In the genomic region with DNA sequence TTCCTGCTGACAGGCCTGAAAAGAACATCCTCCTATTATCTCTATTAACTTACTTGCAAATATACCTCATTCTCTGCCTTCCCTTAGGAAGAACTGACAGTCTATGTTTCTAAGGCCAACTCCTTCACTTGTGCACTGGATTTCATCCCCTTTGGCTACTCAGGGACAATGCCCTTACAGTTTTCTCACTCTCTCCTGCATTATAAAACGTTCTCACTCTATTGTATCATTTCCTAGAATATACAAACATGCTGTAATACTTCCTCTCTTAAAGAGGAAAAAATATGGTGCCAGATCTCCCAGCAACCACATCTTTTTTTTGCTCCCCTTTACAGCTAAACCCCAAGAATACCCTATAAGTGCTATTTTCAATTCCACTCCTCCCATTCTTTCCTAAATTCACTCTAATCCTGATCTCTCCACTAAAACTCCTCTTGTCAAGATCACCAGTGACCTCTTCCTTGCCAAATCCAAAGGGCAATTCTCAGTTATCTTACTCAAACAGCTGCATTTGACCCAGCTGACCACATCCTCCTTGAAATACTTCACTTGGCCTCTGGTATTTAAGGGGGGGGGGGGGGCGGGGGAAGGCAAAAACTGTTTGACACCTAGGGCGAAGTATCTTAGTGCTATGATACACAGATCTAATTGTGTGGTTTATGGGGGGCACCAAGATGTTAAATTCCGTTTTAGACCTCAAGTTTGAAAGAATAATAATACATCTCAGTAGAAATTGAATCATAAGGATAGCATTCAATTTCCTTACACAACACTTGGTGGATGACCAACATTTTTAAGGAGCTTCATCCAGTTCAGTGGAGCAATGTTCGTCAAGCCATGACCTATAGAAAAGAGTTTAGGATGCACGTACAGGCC, we compare ENCODE assay signal across 2 cellular contexts.
A peak's percentile ranks its signal among the peaks of the same experiment; 100 is the strongest.
TF ChIP-seq lines count a peak whose summit lies in the region.

No MANE protein-coding gene starts in this region.

TF ChIP-seq in HepG2, 621 proteins besides CTCF, POLR2A, EP300 and RAD21 (continues in another document):
- TF ChIP-seq, protein P1, sequence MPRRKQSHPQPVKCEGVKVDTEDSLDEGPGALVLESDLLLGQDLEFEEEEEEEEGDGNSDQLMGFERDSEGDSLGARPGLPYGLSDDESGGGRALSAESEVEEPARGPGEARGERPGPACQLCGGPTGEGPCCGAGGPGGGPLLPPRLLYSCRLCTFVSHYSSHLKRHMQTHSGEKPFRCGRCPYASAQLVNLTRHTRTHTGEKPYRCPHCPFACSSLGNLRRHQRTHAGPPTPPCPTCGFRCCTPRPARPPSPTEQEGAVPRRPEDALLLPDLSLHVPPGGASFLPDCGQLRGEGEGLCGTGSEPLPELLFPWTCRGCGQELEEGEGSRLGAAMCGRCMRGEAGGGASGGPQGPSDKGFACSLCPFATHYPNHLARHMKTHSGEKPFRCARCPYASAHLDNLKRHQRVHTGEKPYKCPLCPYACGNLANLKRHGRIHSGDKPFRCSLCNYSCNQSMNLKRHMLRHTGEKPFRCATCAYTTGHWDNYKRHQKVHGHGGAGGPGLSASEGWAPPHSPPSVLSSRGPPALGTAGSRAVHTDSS (CRISPR knock-in tag; conservative IDR thresholded peaks at IDR 0.05), result no peak
- TF ChIP-seq ARNT (IDR thresholded peaks at IDR 0.05) (no peak), NR2F2 (IDR thresholded peaks at IDR 0.05; ENCODE audit: borderline replicate concordance, low read depth) (peak; percentile 52; the same call in 1 of the 2 replicates), ZNF816 (CRISPR knock-in tag; IDR thresholded peaks at IDR 0.05; ENCODE audit: borderline replicate concordance) (no peak), RXRB (CRISPR knock-in tag; IDR thresholded peaks at IDR 0.05; ENCODE audit: borderline replicate concordance) (no peak), ZNF598 (CRISPR knock-in tag; IDR thresholded peaks at IDR 0.05; ENCODE audit: borderline replicate concordance) (no peak), RBAK (CRISPR knock-in tag; IDR thresholded peaks at IDR 0.05) (no peak), ZNF205 (CRISPR knock-in tag; IDR thresholded peaks at IDR 0.05) (no peak), BORCS8-MEF2B (CRISPR knock-in tag; IDR thresholded peaks at IDR 0.05) (no peak), PCBP1 (IDR thresholded peaks at IDR 0.05; ENCODE audit: borderline replicate concordance, low read depth, low read length) (no peak), PAX8 (CRISPR knock-in tag; IDR thresholded peaks at IDR 0.05; ENCODE audit: borderline replicate concordance) (no peak), YEATS2 (CRISPR knock-in tag; IDR thresholded peaks at IDR 0.05; ENCODE audit: borderline replicate concordance) (no peak), MTA3 (CRISPR knock-in tag; IDR thresholded peaks at IDR 0.05) (no peak), KAT2B (IDR thresholded peaks at IDR 0.05; ENCODE audit: borderline replicate concordance, low read depth, low read length) (no peak)
- TF ChIP-seq, protein P2, sequence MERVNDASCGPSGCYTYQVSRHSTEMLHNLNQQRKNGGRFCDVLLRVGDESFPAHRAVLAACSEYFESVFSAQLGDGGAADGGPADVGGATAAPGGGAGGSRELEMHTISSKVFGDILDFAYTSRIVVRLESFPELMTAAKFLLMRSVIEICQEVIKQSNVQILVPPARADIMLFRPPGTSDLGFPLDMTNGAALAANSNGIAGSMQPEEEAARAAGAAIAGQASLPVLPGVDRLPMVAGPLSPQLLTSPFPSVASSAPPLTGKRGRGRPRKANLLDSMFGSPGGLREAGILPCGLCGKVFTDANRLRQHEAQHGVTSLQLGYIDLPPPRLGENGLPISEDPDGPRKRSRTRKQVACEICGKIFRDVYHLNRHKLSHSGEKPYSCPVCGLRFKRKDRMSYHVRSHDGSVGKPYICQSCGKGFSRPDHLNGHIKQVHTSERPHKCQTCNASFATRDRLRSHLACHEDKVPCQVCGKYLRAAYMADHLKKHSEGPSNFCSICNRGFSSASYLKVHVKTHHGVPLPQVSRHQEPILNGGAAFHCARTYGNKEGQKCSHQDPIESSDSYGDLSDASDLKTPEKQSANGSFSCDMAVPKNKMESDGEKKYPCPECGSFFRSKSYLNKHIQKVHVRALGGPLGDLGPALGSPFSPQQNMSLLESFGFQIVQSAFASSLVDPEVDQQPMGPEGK (CRISPR knock-in tag; IDR thresholded peaks at IDR 0.05), result peak; percentile 17; the same call in 1 of the 2 replicates
- TF ChIP-seq, protein P3, sequence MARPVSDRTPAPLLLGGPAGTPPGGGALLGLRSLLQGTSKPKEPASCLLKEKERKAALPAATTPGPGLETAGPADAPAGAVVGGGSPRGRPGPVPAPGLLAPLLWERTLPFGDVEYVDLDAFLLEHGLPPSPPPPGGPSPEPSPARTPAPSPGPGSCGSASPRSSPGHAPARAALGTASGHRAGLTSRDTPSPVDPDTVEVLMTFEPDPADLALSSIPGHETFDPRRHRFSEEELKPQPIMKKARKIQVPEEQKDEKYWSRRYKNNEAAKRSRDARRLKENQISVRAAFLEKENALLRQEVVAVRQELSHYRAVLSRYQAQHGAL (CRISPR knock-in tag; IDR thresholded peaks at IDR 0.05; ENCODE audit: not compliant biosample characterization), result no peak
- TF ChIP-seq, protein P4, sequence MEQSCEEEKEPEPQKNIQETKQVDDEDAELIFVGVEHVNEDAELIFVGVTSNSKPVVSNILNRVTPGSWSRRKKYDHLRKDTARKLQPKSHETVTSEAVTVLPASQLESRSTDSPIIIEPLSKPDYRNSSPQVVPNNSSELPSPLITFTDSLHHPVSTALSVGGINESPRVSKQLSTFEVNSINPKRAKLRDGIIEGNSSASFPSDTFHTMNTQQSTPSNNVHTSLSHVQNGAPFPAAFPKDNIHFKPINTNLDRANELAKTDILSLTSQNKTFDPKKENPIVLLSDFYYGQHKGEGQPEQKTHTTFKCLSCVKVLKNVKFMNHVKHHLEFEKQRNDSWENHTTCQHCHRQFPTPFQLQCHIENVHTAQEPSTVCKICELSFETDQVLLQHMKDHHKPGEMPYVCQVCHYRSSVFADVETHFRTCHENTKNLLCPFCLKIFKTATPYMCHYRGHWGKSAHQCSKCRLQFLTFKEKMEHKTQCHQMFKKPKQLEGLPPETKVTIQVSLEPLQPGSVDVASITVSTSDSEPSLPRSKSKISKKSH (CRISPR knock-in tag; IDR thresholded peaks at IDR 0.05; ENCODE audit: borderline replicate concordance), result no peak
- TF ChIP-seq, protein P5, sequence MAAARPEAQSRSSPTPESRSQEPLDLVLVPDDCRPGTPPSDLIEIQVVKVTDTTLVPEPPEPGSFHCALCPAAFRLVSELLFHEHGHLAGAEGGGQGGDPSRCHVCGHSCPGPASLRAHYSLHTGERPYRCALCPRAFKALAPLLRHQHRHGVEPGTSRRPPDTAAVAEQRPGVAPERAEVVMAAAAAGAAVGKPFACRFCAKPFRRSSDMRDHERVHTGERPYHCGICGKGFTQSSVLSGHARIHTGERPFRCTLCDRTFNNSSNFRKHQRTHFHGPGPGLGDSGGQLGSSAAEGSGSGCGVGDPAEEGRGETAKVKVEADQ (CRISPR knock-in tag; IDR thresholded peaks at IDR 0.05; ENCODE audit: borderline replicate concordance), result no peak
- TF ChIP-seq, protein P6, sequence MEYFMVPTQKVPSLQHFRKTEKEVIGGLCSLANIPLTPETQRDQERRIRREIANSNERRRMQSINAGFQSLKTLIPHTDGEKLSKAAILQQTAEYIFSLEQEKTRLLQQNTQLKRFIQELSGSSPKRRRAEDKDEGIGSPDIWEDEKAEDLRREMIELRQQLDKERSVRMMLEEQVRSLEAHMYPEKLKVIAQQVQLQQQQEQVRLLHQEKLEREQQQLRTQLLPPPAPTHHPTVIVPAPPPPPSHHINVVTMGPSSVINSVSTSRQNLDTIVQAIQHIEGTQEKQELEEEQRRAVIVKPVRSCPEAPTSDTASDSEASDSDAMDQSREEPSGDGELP (IDR thresholded peaks at IDR 0.05; ENCODE audit: borderline replicate concordance, low read depth), result peak; percentile 65; the same call in 1 of the 2 replicates

TF ChIP-seq in HEK293T, 16 proteins besides CTCF, POLR2A, EP300 and RAD21:
- TF ChIP-seq NFRKB (IDR thresholded peaks at IDR 0.05) (no peak), BHLHE40 (IDR thresholded peaks at IDR 0.05; ENCODE audit: borderline replicate concordance) (no peak), TARDBP (IDR thresholded peaks at IDR 0.05) (no peak), SUZ12 (IDR thresholded peaks at IDR 0.05) (no peak), CTBP1 (IDR thresholded peaks at IDR 0.05; ENCODE audit: borderline replicate concordance) (no peak), ELF4 (IDR thresholded peaks at IDR 0.05) (no peak), HDGF (IDR thresholded peaks at IDR 0.05; ENCODE audit: borderline replicate concordance) (no peak), FOXA1 (IDR thresholded peaks at IDR 0.05) (no peak), LEF1 (IDR thresholded peaks at IDR 0.05; ENCODE audit: borderline replicate concordance) (no peak), ARNT (IDR thresholded peaks at IDR 0.05) (no peak), L3MBTL2 (conservative IDR thresholded peaks at IDR 0.05) (no peak), FOXM1 (IDR thresholded peaks at IDR 0.05; ENCODE audit: borderline replicate concordance) (no peak), FOXK2 (IDR thresholded peaks at IDR 0.05) (no peak), ZNF384 (IDR thresholded peaks at IDR 0.05) (no peak)
- TF ChIP-seq, protein P7, sequence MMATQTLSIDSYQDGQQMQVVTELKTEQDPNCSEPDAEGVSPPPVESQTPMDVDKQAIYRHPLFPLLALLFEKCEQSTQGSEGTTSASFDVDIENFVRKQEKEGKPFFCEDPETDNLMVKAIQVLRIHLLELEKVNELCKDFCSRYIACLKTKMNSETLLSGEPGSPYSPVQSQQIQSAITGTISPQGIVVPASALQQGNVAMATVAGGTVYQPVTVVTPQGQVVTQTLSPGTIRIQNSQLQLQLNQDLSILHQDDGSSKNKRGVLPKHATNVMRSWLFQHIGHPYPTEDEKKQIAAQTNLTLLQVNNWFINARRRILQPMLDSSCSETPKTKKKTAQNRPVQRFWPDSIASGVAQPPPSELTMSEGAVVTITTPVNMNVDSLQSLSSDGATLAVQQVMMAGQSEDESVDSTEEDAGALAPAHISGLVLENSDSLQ (IDR thresholded peaks at IDR 0.05), result no peak
